In the genomic region with DNA sequence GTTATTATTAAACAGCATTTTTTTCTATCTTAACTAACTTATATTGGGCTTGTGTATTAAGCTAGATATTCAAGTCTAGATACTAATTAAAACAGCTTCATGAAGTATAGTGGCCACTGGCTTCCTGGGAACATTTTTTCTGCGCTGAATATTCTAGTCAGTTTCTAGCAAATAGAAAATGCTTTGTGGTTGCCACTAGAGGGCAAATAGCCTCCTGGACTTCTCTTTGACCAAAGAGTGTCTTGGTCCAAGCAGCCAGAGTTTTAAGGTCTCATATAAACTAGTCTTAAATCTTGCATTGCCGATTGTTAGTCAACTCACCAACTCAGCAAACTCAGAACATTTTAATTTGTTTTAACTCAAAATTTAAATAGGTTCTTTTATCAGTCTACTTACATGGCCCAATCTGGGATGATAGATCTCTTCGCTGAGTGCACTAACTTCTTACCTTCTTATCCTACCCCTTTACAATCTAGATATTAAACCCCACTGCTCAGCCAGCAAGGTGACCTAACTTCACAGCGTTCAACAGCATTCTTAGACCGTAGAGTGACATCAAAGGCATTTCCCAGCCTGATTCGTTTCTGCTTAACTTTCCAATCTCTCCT, we compare ENCODE assay signal across 8 cellular contexts. TPM values are rescaled to one million over a fixed set of nuclear protein-coding genes. Genes with fewer than 3 reads are reported as not detected.
DNase-seq lines count a peak whose midpoint lies in the region; ATAC-seq and TF ChIP-seq lines count a peak whose summit lies in the region.

No MANE protein-coding gene starts in this region.

- peak; percentile 75 for ATAC-seq in GM23338
- peak; percentile 51 for ATAC-seq in left ventricle myocardium superior
- no peak for ATAC-seq in HG03442 (IDR thresholded peaks at IDR 0.05; ENCODE audit: unreplicated experiment)

- H3K4me1 Mint-ChIP-seq in GM23338, result peaks cover 9% of the 10 kb centered on the region; the same call in 2 of the 3 replicates

- no peaks in the 10 kb centered on the region for H3K9me2 ChIP-seq in GM23338 (ENCODE audit: insufficient read depth)

- no peak overlapping the region for H3K27ac Mint-ChIP-seq in GM23338

- no peaks in the 10 kb centered on the region; the same call in 2 of the 3 replicates for H3K9me3 Mint-ChIP-seq in GM23338

- DNase-seq in AG08396 (ENCODE audit: low spot score), result peak; percentile 42
- peak; percentile 66 for DNase-seq in GM23338 (ENCODE audit: low spot score)
- peak; percentile 46 for DNase-seq in SK-N-DZ (ENCODE audit: low spot score)
- no peak for DNase-seq in left ventricle myocardium superior
- no peak for DNase-seq in transverse colon
- no peak for DNase-seq in central memory CD4-positive, alpha-beta T cell
- no peak for DNase-seq in GM19238 (ENCODE audit: insufficient read length, low spot score)

- intact Hi-C loops in left ventricle myocardium superior (cut with micrococcal nuclease) (no loop called here), transverse colon (cut with DNase I; ENCODE audit: low total_unique reads) (no loop called here)

- peak; percentile 63 to 69 for TF ChIP-seq CTCF in GM23338 (conservative IDR thresholded peaks at IDR 0.05; ENCODE audit: low read depth in 2 of 2)
- TF ChIP-seq CTCF in transverse colon (IDR thresholded peaks at IDR 0.05), result peak; percentile 44 to 61 (median 56)

- WGBS in transverse colon (ENCODE audit: low coverage in 1 of 2), 2 donors, result 52 to 59% methylated on average over 6 of the region's 6 CpGs

- H3K27ac ChIP-seq in GM23338 (ENCODE audit: low read depth) (no peak overlapping the region), transverse colon (no peak overlapping the region)

- H3K4me1 ChIP-seq in GM23338 (ENCODE audit: insufficient read depth) (no peaks in the 10 kb centered on the region), transverse colon (no peaks in the 10 kb centered on the region)

- no peak overlapping the region for H3K4me3 Mint-ChIP-seq in GM23338

- no peak overlapping the region for H3K4me3 ChIP-seq in GM23338
- H3K4me3 ChIP-seq in transverse colon, result no peak overlapping the region

- H3K79me2 ChIP-seq in GM23338 (replicated peaks; ENCODE audit: insufficient read depth), result no peaks in the 10 kb centered on the region

- H3F3A ChIP-seq in GM23338 (replicated peaks; ENCODE audit: low read depth), result no peaks in the 10 kb centered on the region

- no peak for TF ChIP-seq POLR2A in transverse colon (IDR thresholded peaks at IDR 0.05)

- H3K36me3 Mint-ChIP-seq in GM23338 (ENCODE audit: low read depth), result no peaks in the 10 kb centered on the region

- no peaks in the 10 kb centered on the region for H3K27me3 ChIP-seq in GM23338 (ENCODE audit: insufficient read depth)
- no peaks in the 10 kb centered on the region for H3K27me3 ChIP-seq in transverse colon

- H3K9me3 ChIP-seq in transverse colon, result no peaks in the 10 kb centered on the region

- in situ Hi-C loops in transverse colon (cut with MboI; ENCODE audit: low pct_ligation_motif_present in 1 of 4, low pct_unique_long_range_greater_than_20kb in 1 of 4, low sequenced_read_pairs in 3 of 4), result no loop called here

- no peaks in the 10 kb centered on the region for H3K27me3 Mint-ChIP-seq in GM23338 (ENCODE audit: insufficient read depth, low read depth, poor library complexity)

- H4K20me1 ChIP-seq in GM23338 (replicated peaks; ENCODE audit: insufficient read depth), result no peaks in the 10 kb centered on the region

- H3K36me3 ChIP-seq in GM23338 (ENCODE audit: insufficient read depth) (no peaks in the 10 kb centered on the region), transverse colon (no peaks in the 10 kb centered on the region)

- TF ChIP-seq EP300 in transverse colon (IDR thresholded peaks at IDR 0.05; ENCODE audit: low read depth), result no peak

- no peak overlapping the region for H3K4me2 ChIP-seq in GM23338

- H2AFZ ChIP-seq in GM23338, result no peak overlapping the region

TF ChIP-seq in GM23338, 12 proteins besides CTCF, POLR2A, EP300 and RAD21 (continues in another document):
- TF ChIP-seq, protein P1, sequence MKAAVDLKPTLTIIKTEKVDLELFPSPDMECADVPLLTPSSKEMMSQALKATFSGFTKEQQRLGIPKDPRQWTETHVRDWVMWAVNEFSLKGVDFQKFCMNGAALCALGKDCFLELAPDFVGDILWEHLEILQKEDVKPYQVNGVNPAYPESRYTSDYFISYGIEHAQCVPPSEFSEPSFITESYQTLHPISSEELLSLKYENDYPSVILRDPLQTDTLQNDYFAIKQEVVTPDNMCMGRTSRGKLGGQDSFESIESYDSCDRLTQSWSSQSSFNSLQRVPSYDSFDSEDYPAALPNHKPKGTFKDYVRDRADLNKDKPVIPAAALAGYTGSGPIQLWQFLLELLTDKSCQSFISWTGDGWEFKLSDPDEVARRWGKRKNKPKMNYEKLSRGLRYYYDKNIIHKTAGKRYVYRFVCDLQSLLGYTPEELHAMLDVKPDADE (IDR thresholded peaks at IDR 0.05), result no peak
- TF ChIP-seq JUNB (IDR thresholded peaks at IDR 0.05; ENCODE audit: unreplicated experiment), result no peak
- no peak for TF ChIP-seq POLR2AphosphoS5 (IDR thresholded peaks at IDR 0.05; ENCODE audit: low read depth)
- no peak for TF ChIP-seq STAT1 (IDR thresholded peaks at IDR 0.05; ENCODE audit: unreplicated experiment)
- TF ChIP-seq NANOG (IDR thresholded peaks at IDR 0.05; ENCODE audit: borderline replicate concordance), result no peak
- TF ChIP-seq ZNF331 (CRISPR knock-in tag; IDR thresholded peaks at IDR 0.05; ENCODE audit: low read depth), result no peak
- TF ChIP-seq ZNF114 (CRISPR knock-in tag; IDR thresholded peaks at IDR 0.05), result no peak
- TF ChIP-seq REST (IDR thresholded peaks at IDR 0.05; ENCODE audit: unreplicated experiment), result no peak

RNA-seq across cellular contexts. Expression of gene ID4, which starts 24.6 kb away (rescaled TPM):
- total RNA-seq in GM23338 (2014; rRNA removed; shearing (Covaris generic)), result 7.0 and 8.2 TPM in 2 replicates
- 3.7 and 7.5 TPM in 2 replicates for polyA plus RNA-seq in GM23338 (2016; fragmentation: Nextera tagmentation; extraction: Ambion mirVana)
- polyA plus RNA-seq in SK-N-DZ (2014; cell fraction: cytosol; rRNA removed), result 1.1 and 2.5 TPM in 2 replicates
- 2.1 and 2.8 TPM in 2 replicates for polyA plus RNA-seq in SK-N-DZ (2014; cell fraction: nucleus; rRNA removed)
- total RNA-seq in left ventricle myocardium superior, result 3.0 TPM
- total RNA-seq in transverse colon, result 10 to 100 TPM in 2 of 4 donors, 1 to 10 TPM in 2; 5.7 to 54.7 (median 9.7) TPM

Comparison
In these comparisons a context has a peak if more than half of its experiments do, and no peak if none do; other contexts are left out.
1. DNase-seq: peak in AG08396 (single experiment), GM23338 (single experiment) and SK-N-DZ (single experiment); none in left ventricle myocardium superior (single experiment), transverse colon (single experiment), central memory CD4-positive, alpha-beta T cell (single experiment) and GM19238 (single experiment).